In genomic region chr22:40325315-40325714, GRCh38 we compare ENCODE assay signal across 12 cellular contexts. TPM values are rescaled to one million over a fixed set of nuclear protein-coding genes. Genes with fewer than 3 reads are reported as not detected.
DNase-seq lines count a peak whose midpoint lies in the region; ATAC-seq and TF ChIP-seq lines count a peak whose summit lies in the region.
"Had no signal": no experiment of that assay in that cellular context is flagged by ENCODE, and none has a peak within 500 bp of the region (broad histone marks: within the 10 kb centered on the region; RNA-seq: fewer than 3 reads in every experiment).

No MANE protein-coding gene starts in this region.

- no peaks in the 10 kb centered on the region for H3K9me3 ChIP-seq in uterus

- H3K27ac ChIP-seq in uterus = no peak overlapping the region
- H3K27ac ChIP-seq: KMS-11, parathyroid adenoma had no signal

- TF ChIP-seq CTCF in GM13977 (IDR thresholded peaks at IDR 0.05; ENCODE audit: extremely low read depth, insufficient read depth, missing control alignments) (no peak), uterus (IDR thresholded peaks at IDR 0.05) (no peak)

- TF ChIP-seq POLR2A in uterus (IDR thresholded peaks at IDR 0.05) = no peak

- no peaks in the 10 kb centered on the region for H3K4me1 ChIP-seq in uterus

- in situ Hi-C loops in GM13977 (cut with MboI; ENCODE audit: low pct_unique_long_range_greater_than_20kb, low sequenced_read_pairs, unreplicated experiment) = no loop called here
- in situ Hi-C loops in ACHN (cut with HindIII; ENCODE audit: low pct_ligation_motif_present, low pct_unique_long_range_greater_than_20kb, low sequenced_read_pairs) = no loop called here

- DNase-seq in GM13977 (ENCODE audit: low spot score) (peak; percentile 61), DMS 273 (lab: John Stamatoyannopoulos, UW; ENCODE audit: unreplicated experiment) (no peak), uterus (no peak), ACHN (no peak)
- peak; percentile 58 to 61 for DNase-seq in activated CD4-positive, alpha-beta T cell treated with anti-CD3 and anti-CD28 coated beads, Interleukin-2, amount 50 U/mL, for 4 hours
- DNase-seq in activated naive CD8-positive, alpha-beta T cell treated with anti-CD3 and anti-CD28 coated beads, Interleukin-2, amount 50 U/mL, for 16 hours (ENCODE audit: low read depth, low spot score) = peak; percentile 30
- DNase-seq in stimulated activated CD4-positive, alpha-beta T cell treated with anti-CD3 and anti-CD28 coated beads, Interleukin-4, amount 100 ng/mL, for 24 hours = peak; percentile 77
- DNase-seq: dorsolateral prefrontal cortex, NCI-H510A had no signal

- intact Hi-C loops in uterus (cut with DNase I; ENCODE audit: low total_unique reads) = no loop called here

- H3K36me3 ChIP-seq in uterus = no peaks in the 10 kb centered on the region

- ATAC-seq in GM18517 (IDR thresholded peaks at IDR 0.05; ENCODE audit: unreplicated experiment) = no peak

- H3K27me3 ChIP-seq in uterus = no peaks in the 10 kb centered on the region
- H3K27me3 ChIP-seq: dorsolateral prefrontal cortex had no signal

- H3K4me3 ChIP-seq in uterus = no peak overlapping the region
- H3K4me3 ChIP-seq: dorsolateral prefrontal cortex had no signal

RNA-seq across cellular contexts. Expression of gene ADSL, which starts 21.0 kb away (rescaled TPM):
- 100 to 1,000 TPM in 2 of 4 donors, 10 to 100 TPM in 2; 28.5 to 151 (median 79.5) TPM for total RNA-seq in uterus

RNA-seq across cellular contexts. Expression of gene SGSM3, which starts 45.1 kb away (rescaled TPM):
- total RNA-seq in uterus = 10 to 100 TPM; 28.8 to 64.8 (median 55.1) TPM

Comparison
In these comparisons a context has a peak if more than half of its experiments do, and no peak if none do; other contexts are left out.
1. DNase-seq: peak in GM13977 (single experiment), activated CD4-positive, alpha-beta T cell treated with anti-CD3 and anti-CD28 coated beads, Interleukin-2, amount 50 U/mL, for 4 hours (2 of 2), activated naive CD8-positive, alpha-beta T cell treated with anti-CD3 and anti-CD28 coated beads, Interleukin-2, amount 50 U/mL, for 16 hours (single experiment) and stimulated activated CD4-positive, alpha-beta T cell treated with anti-CD3 and anti-CD28 coated beads, Interleukin-4, amount 100 ng/mL, for 24 hours (single experiment); none in DMS 273 (single experiment), uterus (0 of 2) and ACHN (single experiment).